ENCODE assay signal across 27 cellular contexts in the genomic region with DNA sequence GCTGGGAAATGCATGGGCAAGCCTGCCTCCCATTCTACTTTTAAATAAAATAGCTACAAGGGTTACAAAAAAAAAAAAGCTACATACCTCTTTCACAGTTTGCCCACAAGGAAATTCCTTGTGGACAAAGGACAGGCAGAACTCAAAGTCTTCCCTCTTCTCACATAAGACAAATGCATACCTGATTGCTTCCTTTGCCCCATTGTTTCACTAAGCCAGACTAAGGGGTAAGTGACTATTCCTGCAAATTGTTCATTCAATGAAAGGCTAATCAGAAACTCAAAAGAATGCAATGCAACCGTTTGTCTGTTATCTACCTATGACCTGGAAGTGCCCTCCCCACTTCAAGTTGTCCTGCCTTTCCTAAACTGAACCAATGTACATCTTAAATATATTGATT.
DNase-seq lines count a peak whose midpoint lies in the region; ATAC-seq and TF ChIP-seq lines count a peak whose summit lies in the region.
"Had no signal": no experiment of that assay in that cellular context is flagged by ENCODE, and none has a peak within 500 bp of the region (broad histone marks: within the 10 kb centered on the region; RNA-seq: fewer than 3 reads in every experiment).

No MANE protein-coding gene starts in this region.

- H3K27me3 ChIP-seq in HUES48 (ENCODE audit: control insufficient read depth, insufficient read depth, low read length) (no peaks in the 10 kb centered on the region), endodermal cell (ENCODE audit: control insufficient read depth, insufficient read depth, low read length, poor library complexity, severe bottlenecking) (no peaks in the 10 kb centered on the region), smooth muscle cell (ENCODE audit: low read depth) (no peaks in the 10 kb centered on the region), right atrium auricular region (no peaks in the 10 kb centered on the region)
- H3K27me3 ChIP-seq: SJCRH30 had no signal

- H3K27ac ChIP-seq in HUES48 (ENCODE audit: low read depth, low read length), result peak overlapping the region; percentile 91
- H3K27ac ChIP-seq in endodermal cell (ENCODE audit: low read depth, low read length), result no peak overlapping the region
- H3K27ac ChIP-seq in smooth muscle cell (ENCODE audit: low read depth), result no peak overlapping the region
- no peak overlapping the region for H3K27ac ChIP-seq in right atrium auricular region
- H3K27ac ChIP-seq: A549; BLaER1 treated with 17β-estradiol and CSF1 and Interleukin-3, amounts not matched to agents 10 nM and 100 nM; SJCRH30 had no signal

- no peak overlapping the region for H3K4me3 ChIP-seq in HUES48 (ENCODE audit: low read depth, low read length)
- H3K4me3 ChIP-seq in endodermal cell (ENCODE audit: low read length), result no peak overlapping the region
- no peak overlapping the region for H3K4me3 ChIP-seq in smooth muscle cell
- no peak overlapping the region for H3K4me3 ChIP-seq in right atrium auricular region
- H3K4me3 ChIP-seq: A549; BLaER1 treated with 17β-estradiol and CSF1 and Interleukin-3, amounts not matched to agents 10 nM and 100 nM; SJCRH30 had no signal

- TF ChIP-seq CTCF in endodermal cell (conservative IDR thresholded peaks at IDR 0.05), result no peak
- TF ChIP-seq CTCF in smooth muscle cell (IDR thresholded peaks at IDR 0.05; ENCODE audit: borderline replicate concordance, insufficient read depth, poor library complexity, severe bottlenecking), result no peak
- TF ChIP-seq CTCF in right atrium auricular region (IDR thresholded peaks at IDR 0.05), result no peak

- peaks cover 7% of the 10 kb centered on the region for H3K36me3 Mint-ChIP-seq in endodermal cell (ENCODE audit: low read depth)

- no peak overlapping the region for H3K4me2 ChIP-seq in smooth muscle cell
- H3K4me2 ChIP-seq: A549; BLaER1 treated with 17β-estradiol and CSF1 and Interleukin-3, amounts not matched to agents 10 nM and 100 nM had no signal

- peak overlapping the region; percentile 20 for H3K4me3 Mint-ChIP-seq in endodermal cell
- H3K4me3 Mint-ChIP-seq: CD4-positive, alpha-beta T cell had no signal

- no peak for DNase-seq in endodermal cell
- peak; percentile 54 for DNase-seq in islet precursor cell
- no peak for DNase-seq in smooth muscle cell (lab: John Stamatoyannopoulos, UW; ENCODE audit: unreplicated experiment)
- no peak for DNase-seq in SIG-M5 treated with dmso at 0.1 percent for 504 hours (lab: John Stamatoyannopoulos, UW; ENCODE audit: unreplicated experiment)
- no peak for DNase-seq in right atrium auricular region (ENCODE audit: low spot score)
- no peak for DNase-seq in activated gamma-delta T cell treated with Interleukin-2 at 50 U/mL for 16 hours
- DNase-seq: AML-193; CD4-positive, alpha-beta T cell; COR-L47; GF-D8; GOT3; KBM-7; MV-4-11; NCI-H1105; NCI-H1436 treated with DMSO at 0.1 percent for 48 hours; NCI-H187 treated with DMSO at 0.1 percent for 48 hours; NCI-H2171 treated with DMSO at 0.1 percent for 48 hours; NCI-H524; NCI-H774; PC-3; SJCRH30 had no signal

- no peaks in the 10 kb centered on the region for H3K79me2 ChIP-seq in smooth muscle cell (ENCODE audit: low read depth)

- peaks cover 11% of the 10 kb centered on the region for H3K9me3 Mint-ChIP-seq in endodermal cell
- H3K9me3 Mint-ChIP-seq: CD4-positive, alpha-beta T cell had no signal

- peaks cover 55% of the 10 kb centered on the region for H3K4me1 ChIP-seq in HUES48 (ENCODE audit: control insufficient read depth, insufficient read depth, low read length)
- no peaks in the 10 kb centered on the region for H3K4me1 ChIP-seq in endodermal cell (ENCODE audit: control insufficient read depth, insufficient read depth, low read length)
- H3K4me1 ChIP-seq in smooth muscle cell (ENCODE audit: low read depth), result peaks cover 19% of the 10 kb centered on the region
- no peaks in the 10 kb centered on the region for H3K4me1 ChIP-seq in right atrium auricular region
- H3K4me1 ChIP-seq: A549; BLaER1 treated with 17β-estradiol and CSF1 and Interleukin-3, amounts not matched to agents 10 nM and 100 nM; SJCRH30 had no signal

- no peak for ATAC-seq in GM19452 (IDR thresholded peaks at IDR 0.05; ENCODE audit: unreplicated experiment)
- ATAC-seq: A549, HCT116, PC-3, SK-N-SH treated with all-trans-retinoic acid at 6 μM for 48 hours had no signal

- H3K9me3 ChIP-seq in HUES48 (ENCODE audit: control insufficient read depth, insufficient read depth, low read length) (peaks cover 8% of the 10 kb centered on the region), endodermal cell (ENCODE audit: control insufficient read depth, low read length) (no peaks in the 10 kb centered on the region), smooth muscle cell (replicated peaks; ENCODE audit: low read depth) (no peaks in the 10 kb centered on the region), right atrium auricular region (no peaks in the 10 kb centered on the region)
- H3K9me3 ChIP-seq: A549, SJCRH30 had no signal

- H3K4me1 Mint-ChIP-seq in endodermal cell, result peaks cover 50% of the 10 kb centered on the region

- peak overlapping the region; percentile 21 for H2AFZ ChIP-seq in smooth muscle cell (ENCODE audit: low read depth)

- H3F3A ChIP-seq in smooth muscle cell (ENCODE audit: low read depth), result no peaks in the 10 kb centered on the region

- H3K27me3 Mint-ChIP-seq in endodermal cell (ENCODE audit: insufficient read depth), result no peaks in the 10 kb centered on the region
- H3K27me3 Mint-ChIP-seq: CD4-positive, alpha-beta T cell had no signal

- 0% methylated on average over 1 of the region's 1 CpG; no CpG with 5 or more reads in 1 of the 2 experiments for WGBS in endodermal cell (ENCODE audit: insufficient coverage in 1 of 2, insufficient read length in 1 of 2), 2 experiments
- 5% methylated on average over 1 of the region's 1 CpG for WGBS in smooth muscle cell (ENCODE audit: low lambda C conversion rate)

- no peaks in the 10 kb centered on the region for H4K20me1 ChIP-seq in smooth muscle cell (ENCODE audit: low read depth)
- H4K20me1 ChIP-seq: BLaER1 treated with 17β-estradiol and CSF1 and Interleukin-3, amounts not matched to agents 10 nM and 100 nM had no signal

- H3K27ac Mint-ChIP-seq in endodermal cell, result peak overlapping the region; percentile 86
- H3K27ac Mint-ChIP-seq: CD4-positive, alpha-beta T cell had no signal

- H3K9ac ChIP-seq in HUES48 (ENCODE audit: low read depth, low read length) (peak overlapping the region; percentile 64; the same call in 1 of the 2 replicates), endodermal cell (ENCODE audit: extremely low read depth, low read length, poor library complexity, severe bottlenecking) (no peak overlapping the region), smooth muscle cell (ENCODE audit: low read depth) (no peak overlapping the region)
- H3K9ac ChIP-seq: BLaER1 treated with 17β-estradiol and CSF1 and Interleukin-3, amounts not matched to agents 10 nM and 100 nM had no signal

- no peaks in the 10 kb centered on the region; the same call in 1 of the 2 replicates for H3K36me3 ChIP-seq in HUES48 (ENCODE audit: control insufficient read depth, insufficient read depth, low read length)
- no peaks in the 10 kb centered on the region for H3K36me3 ChIP-seq in endodermal cell (ENCODE audit: control insufficient read depth, insufficient read depth, low read length)
- no peaks in the 10 kb centered on the region for H3K36me3 ChIP-seq in smooth muscle cell (ENCODE audit: low read depth)
- no peaks in the 10 kb centered on the region for H3K36me3 ChIP-seq in right atrium auricular region
- H3K36me3 ChIP-seq: BLaER1 treated with 17β-estradiol and CSF1 and Interleukin-3, amounts not matched to agents 10 nM and 100 nM; SJCRH30 had no signal
